1 cellular context compared by ENCODE assay signal in genomic region chr9:85056203-85056572, GRCh38.
TF ChIP-seq lines count a peak whose summit lies in the region.

No MANE protein-coding gene starts in this region.

TF ChIP-seq in GM12878, 131 proteins besides CTCF, POLR2A, EP300 and RAD21 (continued from another document and continues in another):
- TF ChIP-seq BHLHE40 (IDR thresholded peaks at IDR 0.05; ENCODE audit: borderline replicate concordance in 1 of 2, low read depth in 2 of 2, low read length in 1 of 2): peak in 1 of 2 experiments; percentile 45; a peak in 2 of 4 replicates
- TF ChIP-seq MTA2 (IDR thresholded peaks at IDR 0.05; ENCODE audit: low read depth): peak; percentile 72
- peak; percentile 37; the same call in 1 of the 2 replicates for TF ChIP-seq FOXM1 (IDR thresholded peaks at IDR 0.05; ENCODE audit: low read depth, low read length)
- 0 out of 4 replicates have a peak, but pooled peaks of 1 of the 2 experiments have one; percentile 44 for TF ChIP-seq CEBPB (IDR thresholded peaks at IDR 0.05; ENCODE audit: borderline replicate concordance in 1 of 2, low read depth in 2 of 2, low read length in 2 of 2)
- TF ChIP-seq ZNF687 (IDR thresholded peaks at IDR 0.05): no peak
- TF ChIP-seq HDAC6 (IDR thresholded peaks at IDR 0.05; ENCODE audit: unreplicated experiment): no peak
- peak; percentile 51; the same call in 1 of the 2 replicates for TF ChIP-seq EED (IDR thresholded peaks at IDR 0.05; ENCODE audit: low read depth)
- no peak for TF ChIP-seq KAT2A (conservative IDR thresholded peaks at IDR 0.05; ENCODE audit: control insufficient read depth, low read depth, low read length)
- no peak for TF ChIP-seq ESRRA (IDR thresholded peaks at IDR 0.05; ENCODE audit: low read length)
- TF ChIP-seq SP1 (IDR thresholded peaks at IDR 0.05; ENCODE audit: low read depth, low read length): peak; percentile 16
- TF ChIP-seq NR2F1 (conservative IDR thresholded peaks at IDR 0.05): peak; percentile 65
- TF ChIP-seq E2F8 (IDR thresholded peaks at IDR 0.05; ENCODE audit: low read depth, partially characterized antibody): no peak
- TF ChIP-seq RBBP5 (conservative IDR thresholded peaks at IDR 0.05): no peak
- TF ChIP-seq IKZF2 (IDR thresholded peaks at IDR 0.05): peak; percentile 90 to 94; a peak in 3 of 4 replicates
- TF ChIP-seq RUNX3 (IDR thresholded peaks at IDR 0.05; ENCODE audit: low read length): peak; percentile 49
- TF ChIP-seq, protein P1, sequence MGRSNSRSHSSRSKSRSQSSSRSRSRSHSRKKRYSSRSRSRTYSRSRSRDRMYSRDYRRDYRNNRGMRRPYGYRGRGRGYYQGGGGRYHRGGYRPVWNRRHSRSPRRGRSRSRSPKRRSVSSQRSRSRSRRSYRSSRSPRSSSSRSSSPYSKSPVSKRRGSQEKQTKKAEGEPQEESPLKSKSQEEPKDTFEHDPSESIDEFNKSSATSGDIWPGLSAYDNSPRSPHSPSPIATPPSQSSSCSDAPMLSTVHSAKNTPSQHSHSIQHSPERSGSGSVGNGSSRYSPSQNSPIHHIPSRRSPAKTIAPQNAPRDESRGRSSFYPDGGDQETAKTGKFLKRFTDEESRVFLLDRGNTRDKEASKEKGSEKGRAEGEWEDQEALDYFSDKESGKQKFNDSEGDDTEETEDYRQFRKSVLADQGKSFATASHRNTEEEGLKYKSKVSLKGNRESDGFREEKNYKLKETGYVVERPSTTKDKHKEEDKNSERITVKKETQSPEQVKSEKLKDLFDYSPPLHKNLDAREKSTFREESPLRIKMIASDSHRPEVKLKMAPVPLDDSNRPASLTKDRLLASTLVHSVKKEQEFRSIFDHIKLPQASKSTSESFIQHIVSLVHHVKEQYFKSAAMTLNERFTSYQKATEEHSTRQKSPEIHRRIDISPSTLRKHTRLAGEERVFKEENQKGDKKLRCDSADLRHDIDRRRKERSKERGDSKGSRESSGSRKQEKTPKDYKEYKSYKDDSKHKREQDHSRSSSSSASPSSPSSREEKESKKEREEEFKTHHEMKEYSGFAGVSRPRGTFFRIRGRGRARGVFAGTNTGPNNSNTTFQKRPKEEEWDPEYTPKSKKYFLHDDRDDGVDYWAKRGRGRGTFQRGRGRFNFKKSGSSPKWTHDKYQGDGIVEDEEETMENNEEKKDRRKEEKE (IDR thresholded peaks at IDR 0.05): no peak
- no peak for TF ChIP-seq SRF (IDR thresholded peaks at IDR 0.05; ENCODE audit: low read depth in 2 of 2, low read length in 2 of 2)
- no peak for TF ChIP-seq JUND (IDR thresholded peaks at IDR 0.05; ENCODE audit: low read depth, low read length)
- TF ChIP-seq MLLT1 (IDR thresholded peaks at IDR 0.05): no peak
- TF ChIP-seq NFYA (IDR thresholded peaks at IDR 0.05; ENCODE audit: borderline replicate concordance, low read depth, low read length): no peak
- TF ChIP-seq NFIC (IDR thresholded peaks at IDR 0.05; ENCODE audit: low read depth, low read length): peak; percentile 51; the same call in 1 of the 2 replicates
- no peak for TF ChIP-seq ZBED1 (IDR thresholded peaks at IDR 0.05; ENCODE audit: borderline replicate concordance)
- TF ChIP-seq YY1 (IDR thresholded peaks at IDR 0.05; ENCODE audit: low read depth, low read length): 0 out of 2 replicates have a peak, but pooled peaks have one; percentile 35
- no peak for TF ChIP-seq TCF7 (IDR thresholded peaks at IDR 0.05; ENCODE audit: borderline replicate concordance)
- TF ChIP-seq TAF1 (IDR thresholded peaks at IDR 0.05; ENCODE audit: borderline replicate concordance, low read depth, low read length): no peak
- no peak for TF ChIP-seq MEF2A (IDR thresholded peaks at IDR 0.05; ENCODE audit: insufficient read depth, low read depth, low read length)
- TF ChIP-seq NR2C2 (IDR thresholded peaks at IDR 0.05; ENCODE audit: borderline replicate concordance, control insufficient read depth, insufficient read length, low read depth): no peak
- TF ChIP-seq, protein P2, sequence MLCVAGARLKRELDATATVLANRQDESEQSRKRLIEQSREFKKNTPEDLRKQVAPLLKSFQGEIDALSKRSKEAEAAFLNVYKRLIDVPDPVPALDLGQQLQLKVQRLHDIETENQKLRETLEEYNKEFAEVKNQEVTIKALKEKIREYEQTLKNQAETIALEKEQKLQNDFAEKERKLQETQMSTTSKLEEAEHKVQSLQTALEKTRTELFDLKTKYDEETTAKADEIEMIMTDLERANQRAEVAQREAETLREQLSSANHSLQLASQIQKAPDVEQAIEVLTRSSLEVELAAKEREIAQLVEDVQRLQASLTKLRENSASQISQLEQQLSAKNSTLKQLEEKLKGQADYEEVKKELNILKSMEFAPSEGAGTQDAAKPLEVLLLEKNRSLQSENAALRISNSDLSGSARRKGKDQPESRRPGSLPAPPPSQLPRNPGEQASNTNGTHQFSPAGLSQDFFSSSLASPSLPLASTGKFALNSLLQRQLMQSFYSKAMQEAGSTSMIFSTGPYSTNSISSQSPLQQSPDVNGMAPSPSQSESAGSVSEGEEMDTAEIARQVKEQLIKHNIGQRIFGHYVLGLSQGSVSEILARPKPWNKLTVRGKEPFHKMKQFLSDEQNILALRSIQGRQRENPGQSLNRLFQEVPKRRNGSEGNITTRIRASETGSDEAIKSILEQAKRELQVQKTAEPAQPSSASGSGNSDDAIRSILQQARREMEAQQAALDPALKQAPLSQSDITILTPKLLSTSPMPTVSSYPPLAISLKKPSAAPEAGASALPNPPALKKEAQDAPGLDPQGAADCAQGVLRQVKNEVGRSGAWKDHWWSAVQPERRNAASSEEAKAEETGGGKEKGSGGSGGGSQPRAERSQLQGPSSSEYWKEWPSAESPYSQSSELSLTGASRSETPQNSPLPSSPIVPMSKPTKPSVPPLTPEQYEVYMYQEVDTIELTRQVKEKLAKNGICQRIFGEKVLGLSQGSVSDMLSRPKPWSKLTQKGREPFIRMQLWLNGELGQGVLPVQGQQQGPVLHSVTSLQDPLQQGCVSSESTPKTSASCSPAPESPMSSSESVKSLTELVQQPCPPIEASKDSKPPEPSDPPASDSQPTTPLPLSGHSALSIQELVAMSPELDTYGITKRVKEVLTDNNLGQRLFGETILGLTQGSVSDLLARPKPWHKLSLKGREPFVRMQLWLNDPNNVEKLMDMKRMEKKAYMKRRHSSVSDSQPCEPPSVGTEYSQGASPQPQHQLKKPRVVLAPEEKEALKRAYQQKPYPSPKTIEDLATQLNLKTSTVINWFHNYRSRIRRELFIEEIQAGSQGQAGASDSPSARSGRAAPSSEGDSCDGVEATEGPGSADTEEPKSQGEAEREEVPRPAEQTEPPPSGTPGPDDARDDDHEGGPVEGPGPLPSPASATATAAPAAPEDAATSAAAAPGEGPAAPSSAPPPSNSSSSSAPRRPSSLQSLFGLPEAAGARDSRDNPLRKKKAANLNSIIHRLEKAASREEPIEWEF (IDR thresholded peaks at IDR 0.05; ENCODE audit: insufficient replicate concordance, low read depth, low read length): no peak
- TF ChIP-seq ZBTB11 (CRISPR knock-in tag; IDR thresholded peaks at IDR 0.05): no peak
- TF ChIP-seq, protein P3, sequence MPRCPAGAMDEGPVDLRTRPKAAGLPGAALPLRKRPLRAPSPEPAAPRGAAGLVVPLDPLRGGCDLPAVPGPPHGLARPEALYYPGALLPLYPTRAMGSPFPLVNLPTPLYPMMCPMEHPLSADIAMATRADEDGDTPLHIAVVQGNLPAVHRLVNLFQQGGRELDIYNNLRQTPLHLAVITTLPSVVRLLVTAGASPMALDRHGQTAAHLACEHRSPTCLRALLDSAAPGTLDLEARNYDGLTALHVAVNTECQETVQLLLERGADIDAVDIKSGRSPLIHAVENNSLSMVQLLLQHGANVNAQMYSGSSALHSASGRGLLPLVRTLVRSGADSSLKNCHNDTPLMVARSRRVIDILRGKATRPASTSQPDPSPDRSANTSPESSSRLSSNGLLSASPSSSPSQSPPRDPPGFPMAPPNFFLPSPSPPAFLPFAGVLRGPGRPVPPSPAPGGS (IDR thresholded peaks at IDR 0.05; ENCODE audit: borderline replicate concordance, insufficient read depth, low read depth, low read length, poor library complexity, severe bottlenecking): peak; percentile 2
- TF ChIP-seq MEF2B (IDR thresholded peaks at IDR 0.05; ENCODE audit: partially characterized antibody, poor library complexity, severe bottlenecking): peak; percentile 86
- no peak for TF ChIP-seq MXI1 (IDR thresholded peaks at IDR 0.05; ENCODE audit: low read depth, low read length)
- TF ChIP-seq POLR2AphosphoS2 (IDR thresholded peaks at IDR 0.05; ENCODE audit: low read depth, low read length): no peak
- peak; percentile 80 for TF ChIP-seq DPF2 (IDR thresholded peaks at IDR 0.05)
- no peak for TF ChIP-seq KDM1A (IDR thresholded peaks at IDR 0.05; ENCODE audit: borderline replicate concordance)
- 0 out of 2 replicates have a peak, but pooled peaks have one; percentile 80 for TF ChIP-seq ASH2L (IDR thresholded peaks at IDR 0.05; ENCODE audit: borderline replicate concordance, low read depth)
- TF ChIP-seq PML (IDR thresholded peaks at IDR 0.05; ENCODE audit: low read length): no peak
- TF ChIP-seq IKZF1 (conservative IDR thresholded peaks at IDR 0.05): peak; percentile 93
- no peak for TF ChIP-seq BMI1 (IDR thresholded peaks at IDR 0.05; ENCODE audit: borderline replicate concordance)
- no peak for TF ChIP-seq HDAC2 (IDR thresholded peaks at IDR 0.05)
- peak; percentile 31; the same call in 1 of the 2 replicates for TF ChIP-seq ZNF217 (IDR thresholded peaks at IDR 0.05)
